ENCODE assay signal across 17 cellular contexts in genomic region chr9:126410229-126410628, GRCh38.
DNase-seq lines count a peak whose midpoint lies in the region; ATAC-seq and TF ChIP-seq lines count a peak whose summit lies in the region.
"Had no signal": no experiment of that assay in that cellular context is flagged by ENCODE, and none has a peak within 500 bp of the region (broad histone marks: within the 10 kb centered on the region; RNA-seq: fewer than 3 reads in every experiment).

No MANE protein-coding gene starts in this region.

- no peaks in the 10 kb centered on the region for H3F3A ChIP-seq in neural progenitor cell (ENCODE audit: low read depth)

- H3K9me3 ChIP-seq in CD4-positive, alpha-beta memory T cell (ENCODE audit: control insufficient read depth in 1 of 2, low read length in 2 of 2): no peaks in the 10 kb centered on the region
- no peaks in the 10 kb centered on the region for H3K9me3 ChIP-seq in T-helper 17 cell (ENCODE audit: control insufficient read depth, low read length, poor library complexity, severe bottlenecking)
- no peaks in the 10 kb centered on the region for H3K9me3 ChIP-seq in spleen
- H3K9me3 ChIP-seq in neural progenitor cell (ENCODE audit: low read depth): no peaks in the 10 kb centered on the region
- H3K9me3 ChIP-seq: Caco-2, SJCRH30 had no signal

- no peaks in the 10 kb centered on the region for H4K20me1 ChIP-seq in neural progenitor cell (ENCODE audit: low read depth)

- peaks cover 41% of the 10 kb centered on the region for H3K4me1 Mint-ChIP-seq in activated naive CD4-positive, alpha-beta T cell treated with anti-CD3 and anti-CD28 coated beads, Interleukin-2, amount 50 U/mL, for 24 hours
- peaks cover 24 to 39% (median 28%) of the 10 kb centered on the region in 4 donors for H3K4me1 Mint-ChIP-seq in CD4-positive, alpha-beta memory T cell
- H3K4me1 Mint-ChIP-seq in T-helper 17 cell: peaks cover 27% of the 10 kb centered on the region
- peaks cover 7% of the 10 kb centered on the region for H3K4me1 Mint-ChIP-seq in glutamatergic neuron (ENCODE audit: low read depth, unreplicated experiment)
- H3K4me1 Mint-ChIP-seq in neural progenitor cell: peaks cover 17% of the 10 kb centered on the region

- H3K4me1 ChIP-seq in CD4-positive, alpha-beta memory T cell (ENCODE audit: insufficient read depth, low read length): peaks cover 31% of the 10 kb centered on the region
- peaks cover 10 to 52% (median 25%) of the 10 kb centered on the region in 6 donors for H3K4me1 ChIP-seq in spleen
- H3K4me1 ChIP-seq in neural progenitor cell: peaks cover 3% of the 10 kb centered on the region
- H3K4me1 ChIP-seq: Caco-2 had no signal

- no peaks in the 10 kb centered on the region for H3K27me3 Mint-ChIP-seq in activated naive CD4-positive, alpha-beta T cell treated with anti-CD3 and anti-CD28 coated beads, Interleukin-2, amount 50 U/mL, for 24 hours
- no peaks in the 10 kb centered on the region for H3K27me3 Mint-ChIP-seq in CD4-positive, alpha-beta memory T cell
- no peaks in the 10 kb centered on the region for H3K27me3 Mint-ChIP-seq in T-helper 17 cell
- no peaks in the 10 kb centered on the region for H3K27me3 Mint-ChIP-seq in glutamatergic neuron (ENCODE audit: unreplicated experiment)
- H3K27me3 Mint-ChIP-seq in neural progenitor cell (ENCODE audit: insufficient read depth, low read depth): peaks cover 2% of the 10 kb centered on the region

- no peak overlapping the region for H2AFZ ChIP-seq in neural progenitor cell (replicated peaks)

- no peaks in the 10 kb centered on the region for H3K9me3 Mint-ChIP-seq in activated naive CD4-positive, alpha-beta T cell treated with anti-CD3 and anti-CD28 coated beads, Interleukin-2, amount 50 U/mL, for 24 hours
- no peaks in the 10 kb centered on the region for H3K9me3 Mint-ChIP-seq in CD4-positive, alpha-beta memory T cell
- H3K9me3 Mint-ChIP-seq in glutamatergic neuron (ENCODE audit: unreplicated experiment): peaks cover 2% of the 10 kb centered on the region
- H3K9me3 Mint-ChIP-seq in neural progenitor cell: no peaks in the 10 kb centered on the region
- H3K9me3 Mint-ChIP-seq: IgD-negative memory B cell had no signal

- no peak overlapping the region for H3K4me2 ChIP-seq in neural progenitor cell

- no peaks in the 10 kb centered on the region for H3K36me3 ChIP-seq in CD4-positive, alpha-beta memory T cell (ENCODE audit: insufficient read depth, low read length)
- peaks cover 0 to 36% (median 2%) of the 10 kb centered on the region in 6 donors for H3K36me3 ChIP-seq in spleen
- no peaks in the 10 kb centered on the region for H3K36me3 ChIP-seq in neural progenitor cell

- TF ChIP-seq CTCF in spleen (IDR thresholded peaks at IDR 0.05 in 8 of 11, conservative IDR thresholded peaks at IDR 0.05 in 3 of 11) (no peak), lower leg skin (IDR thresholded peaks at IDR 0.05) (no peak), glutamatergic neuron (IDR thresholded peaks at IDR 0.05; ENCODE audit: partially characterized antibody, unreplicated experiment) (no peak), neural progenitor cell (IDR thresholded peaks at IDR 0.05) (no peak)

- no peak overlapping the region for H3K4me3 ChIP-seq in CD4-positive, alpha-beta memory T cell (ENCODE audit: low read length in 2 of 2)
- H3K4me3 ChIP-seq in spleen: no peak overlapping the region
- H3K4me3 ChIP-seq in lower leg skin (ENCODE audit: low read depth, poor library complexity, severe bottlenecking): no peak overlapping the region
- no peak overlapping the region for H3K4me3 ChIP-seq in neural progenitor cell
- H3K4me3 ChIP-seq: SJCRH30 had no signal

- WGBS in spleen, 5 donors: 92 to 97% (median 92%) methylated on average over 4 of the region's 4 CpGs
- WGBS in lower leg skin, 2 donors: 95% methylated on average over 4 of the region's 4 CpGs

- no peaks in the 10 kb centered on the region for H3K36me3 Mint-ChIP-seq in activated naive CD4-positive, alpha-beta T cell treated with anti-CD3 and anti-CD28 coated beads, Interleukin-2, amount 50 U/mL, for 24 hours
- H3K36me3 Mint-ChIP-seq in CD4-positive, alpha-beta memory T cell: no peaks in the 10 kb centered on the region
- H3K36me3 Mint-ChIP-seq in T-helper 17 cell (ENCODE audit: low read depth) (no peaks in the 10 kb centered on the region), glutamatergic neuron (ENCODE audit: unreplicated experiment) (no peaks in the 10 kb centered on the region), neural progenitor cell (no peaks in the 10 kb centered on the region)
- H3K36me3 Mint-ChIP-seq: IgD-negative memory B cell had no signal

- CTCF ChIA-PET in CD4-positive, alpha-beta memory T cell (lab: Charles Lee; ENCODE audit: partially characterized antibody): interaction anchor here (2.0 kb wide), 1 partner anchor 11 kb away, joined by 7 read pairs; no protein-coding TSS in a partner anchor

- no peaks in the 10 kb centered on the region for H3K27me3 ChIP-seq in CD4-positive, alpha-beta memory T cell (ENCODE audit: insufficient read depth, low read length)
- H3K27me3 ChIP-seq in spleen (replicated peaks in 1 of 7): no peaks in the 10 kb centered on the region
- H3K27me3 ChIP-seq in neural progenitor cell: no peaks in the 10 kb centered on the region
- H3K27me3 ChIP-seq: SJCRH30 had no signal

- TF ChIP-seq POLR2A in spleen (IDR thresholded peaks at IDR 0.05) (no peak), lower leg skin (IDR thresholded peaks at IDR 0.05) (no peak)

- intact Hi-C loops in CD4-positive, alpha-beta memory T cell (cut with micrococcal nuclease): loop anchor here (5.0 kb wide), 1 partner anchor 82 kb away; no protein-coding TSS in a partner anchor
- intact Hi-C loops in spleen (cut with DNase I; ENCODE audit: low total_unique reads): loop anchor here (10.0 kb wide), 1 partner anchor 1005 kb away; no protein-coding TSS in a partner anchor
- intact Hi-C loops in lower leg skin (cut with DNase I; ENCODE audit: low total_unique reads): no loop called here

- no peak overlapping the region for H3K4me3 Mint-ChIP-seq in activated naive CD4-positive, alpha-beta T cell treated with anti-CD3 and anti-CD28 coated beads, Interleukin-2, amount 50 U/mL, for 24 hours
- H3K4me3 Mint-ChIP-seq in CD4-positive, alpha-beta memory T cell: peak overlapping the region in 5 of 8 donors; percentile 10 to 24 (median 13)
- H3K4me3 Mint-ChIP-seq in T-helper 17 cell (no peak overlapping the region), glutamatergic neuron (ENCODE audit: unreplicated experiment) (no peak overlapping the region), neural progenitor cell (no peak overlapping the region)
- H3K4me3 Mint-ChIP-seq: IgD-negative memory B cell had no signal

- H3K27ac Mint-ChIP-seq in activated naive CD4-positive, alpha-beta T cell treated with anti-CD3 and anti-CD28 coated beads, Interleukin-2, amount 50 U/mL, for 24 hours: peak overlapping the region; percentile 51
- peak overlapping the region; percentile 4 to 91 (median 55) for H3K27ac Mint-ChIP-seq in CD4-positive, alpha-beta memory T cell
- H3K27ac Mint-ChIP-seq in T-helper 17 cell (peak overlapping the region; percentile 16), glutamatergic neuron (ENCODE audit: unreplicated experiment) (no peak overlapping the region), neural progenitor cell (no peak overlapping the region)

- POLR2A ChIA-PET in CD4-positive, alpha-beta memory T cell (lab: Charles Lee; ENCODE audit: partially characterized antibody): interaction anchor here (1.1 kb wide), 1 partner anchor 80 kb away, joined by 3 read pairs; no protein-coding TSS in a partner anchor

- H3K27ac ChIP-seq in CD4-positive, alpha-beta memory T cell (ENCODE audit: low read depth, low read length): no peak overlapping the region
- peak overlapping the region in 2 of 8 donors; percentile 73 to 79 for H3K27ac ChIP-seq in spleen
- H3K27ac ChIP-seq in neural progenitor cell: no peak overlapping the region

- DNase-seq in activated naive CD4-positive, alpha-beta T cell treated with Interleukin-2 at 50 U/mL for 16 hours: no peak
- DNase-seq in CD4-positive, alpha-beta memory T cell: no peak
- no peak for DNase-seq in T-helper 17 cell
- peak; percentile 20 for DNase-seq in spleen
- DNase-seq in lower leg skin (ENCODE audit: low spot score in 2 of 2): no peak
- no peak for DNase-seq in glutamatergic neuron
- no peak for DNase-seq in neural progenitor cell (ENCODE audit: low spot score)
- DNase-seq: C1 segment of cervical spinal cord, Caco-2, GDM1, H7, NCI-H1092 treated with DMSO at 0.1 percent for 48 hours, NCI-H2081 treated with DMSO at 0.1 percent for 48 hours, SJCRH30 had no signal

- H3K9ac ChIP-seq in neural progenitor cell: no peak overlapping the region

- no peak for ATAC-seq in T-helper 17 cell
- ATAC-seq: Panc1 had no signal

- H3K79me2 ChIP-seq in neural progenitor cell (ENCODE audit: low read depth): no peaks in the 10 kb centered on the region

Comparison
In these comparisons a context has a peak if more than half of its experiments do, and no peak if none do; other contexts are left out.
1. H3K27ac Mint-ChIP-seq: peak in activated naive CD4-positive, alpha-beta T cell treated with anti-CD3 and anti-CD28 coated beads, Interleukin-2, amount 50 U/mL, for 24 hours (single experiment), CD4-positive, alpha-beta memory T cell (7 of 7) and T-helper 17 cell (single experiment); none in glutamatergic neuron (single experiment) and neural progenitor cell (single experiment).
2. H3K4me3 Mint-ChIP-seq: peak in CD4-positive, alpha-beta memory T cell (5 of 8); none in activated naive CD4-positive, alpha-beta T cell treated with anti-CD3 and anti-CD28 coated beads, Interleukin-2, amount 50 U/mL, for 24 hours (single experiment), T-helper 17 cell (single experiment), glutamatergic neuron (single experiment) and neural progenitor cell (single experiment).